ENCODE assay signal across 1 cellular context in genomic region chr1:225777583-225778411, GRCh38.
TF ChIP-seq lines count a peak whose summit lies in the region.

SRP9 (plus strand) TSS chr1:225777826; CDS start chr1:225777941, 115 bp downstream.

TF ChIP-seq in K562, 482 proteins besides CTCF, POLR2A, EP300 and RAD21 (continued from another document and continues in another):
- TF ChIP-seq ZBTB2 (IDR thresholded peaks at IDR 0.05) (peak; percentile 38; the same call in 1 of the 2 replicates), XRCC4 (IDR thresholded peaks at IDR 0.05; ENCODE audit: extremely low read depth, insufficient read depth, insufficient read length) (no peak), HDGF (IDR thresholded peaks at IDR 0.05) (no peak), MAX (CRISPR knock-in tag; IDR thresholded peaks at IDR 0.05) (peak; percentile 84), ATF7 (IDR thresholded peaks at IDR 0.05) (peak; percentile 91), XRCC5 (IDR thresholded peaks at IDR 0.05; ENCODE audit: low read depth, low read length) (peak; percentile 92), RBM15 (IDR thresholded peaks at IDR 0.05; ENCODE audit: insufficient read depth, low read length) (no peak), BMI1 (IDR thresholded peaks at IDR 0.05; ENCODE audit: low read length) (0 out of 2 replicates have a peak, but pooled peaks have one; percentile 35), ZNF740 (CRISPR knock-in tag; IDR thresholded peaks at IDR 0.05) (peak; percentile 46; the same call in 1 of the 2 replicates), ZNF740 (tag; IDR thresholded peaks at IDR 0.05) (no peak), TAL1 (IDR thresholded peaks at IDR 0.05) (peak; percentile 26; the same call in 1 of the 2 replicates), ARNT (IDR thresholded peaks at IDR 0.05) (0 out of 4 replicates have a peak, but pooled peaks of 1 of the 2 experiments have one; percentile 40), ZNF511 (CRISPR knock-in tag; IDR thresholded peaks at IDR 0.05) (peak; percentile 83; the same call in 1 of the 2 replicates), ZNF609 (CRISPR knock-in tag; IDR thresholded peaks at IDR 0.05; ENCODE audit: borderline replicate concordance) (peak; percentile 86; the same call in 1 of the 2 replicates), NCOA1 (IDR thresholded peaks at IDR 0.05; ENCODE audit: low read depth) (no peak), ZNF717 (CRISPR knock-in tag; IDR thresholded peaks at IDR 0.05) (0 out of 2 replicates have a peak, but pooled peaks have one; percentile 62), PHF20 (IDR thresholded peaks at IDR 0.05; ENCODE audit: partially characterized antibody) (peak; percentile 93), FOXM1 (IDR thresholded peaks at IDR 0.05; ENCODE audit: low read depth) (peak; percentile 33; the same call in 1 of the 2 replicates), FOXM1 (CRISPR knock-in tag; IDR thresholded peaks at IDR 0.05; ENCODE audit: low read depth) (no peak), NFRKB (IDR thresholded peaks at IDR 0.05; ENCODE audit: low read depth) (peak; percentile 94), MYNN (IDR thresholded peaks at IDR 0.05) (peak; percentile 88), MYNN (CRISPR knock-in tag; IDR thresholded peaks at IDR 0.05) (no peak), CBX1 (IDR thresholded peaks at IDR 0.05; ENCODE audit: low read depth) (0 out of 2 replicates have a peak, but pooled peaks have one; percentile 45), DEAF1 (CRISPR knock-in tag; IDR thresholded peaks at IDR 0.05) (no peak), SIRT6 (IDR thresholded peaks at IDR 0.05; ENCODE audit: low read depth, low read length) (no peak), DPF2 (IDR thresholded peaks at IDR 0.05) (peak; percentile 6; the same call in 1 of the 2 replicates), NFIC (IDR thresholded peaks at IDR 0.05) (peak; percentile 19; the same call in 1 of the 2 replicates), MEF2D (tag; conservative IDR thresholded peaks at IDR 0.05; ENCODE audit: low read depth) (no peak; the same call in 1 of the 2 replicates), FOXP4 (CRISPR knock-in tag; IDR thresholded peaks at IDR 0.05; ENCODE audit: borderline replicate concordance) (0 out of 2 replicates have a peak, but pooled peaks have one; percentile 93), GTF2F1 (IDR thresholded peaks at IDR 0.05; ENCODE audit: low read depth, low read length) (0 out of 2 replicates have a peak, but pooled peaks have one; percentile 60), FUS (optimal IDR thresholded peaks at IDR 0.05; ENCODE audit: low read depth, low read length) (no peak), ZSCAN32 (CRISPR knock-in tag; IDR thresholded peaks at IDR 0.05) (peak; percentile 33; the same call in 1 of the 2 replicates), SRSF1 (IDR thresholded peaks at IDR 0.05; ENCODE audit: low read depth, low read length) (no peak), ZBTB33 (CRISPR knock-in tag; IDR thresholded peaks at IDR 0.05) (peak; percentile 76; the same call in 1 of the 2 replicates), RFX1 (IDR thresholded peaks at IDR 0.05) (peak; percentile 57), FOS (IDR thresholded peaks at IDR 0.05; ENCODE audit: extremely low read depth, insufficient read length) (peak; percentile 93), ZNF766 (CRISPR knock-in tag; conservative IDR thresholded peaks at IDR 0.05) (peak; percentile 80), CTCFL (IDR thresholded peaks at IDR 0.05; ENCODE audit: borderline replicate concordance, insufficient read depth, low read depth, low read length, poor library complexity, severe bottlenecking) (peak; percentile 99), LCOR (CRISPR knock-in tag; IDR thresholded peaks at IDR 0.05) (peak; percentile 89), NR1H2 (CRISPR knock-in tag; IDR thresholded peaks at IDR 0.05) (peak; percentile 60; the same call in 1 of the 2 replicates), UBTF (IDR thresholded peaks at IDR 0.05; ENCODE audit: borderline replicate concordance in 1 of 2, low read depth in 2 of 2, low read length in 2 of 2) (peak; percentile 70 to 77; a peak in 2 of 4 replicates), ZNF3 (CRISPR knock-in tag; IDR thresholded peaks at IDR 0.05) (no peak), NRF1 (conservative IDR thresholded peaks at IDR 0.05 in 1 of 2, IDR thresholded peaks at IDR 0.05 in 1 of 2) (peak; percentile 62 to 66), ELF4 (CRISPR knock-in tag; IDR thresholded peaks at IDR 0.05) (0 out of 2 replicates have a peak, but pooled peaks have one; percentile 4)
